Comparison of ENCODE assay signal across 8 cellular contexts in the genomic region with DNA sequence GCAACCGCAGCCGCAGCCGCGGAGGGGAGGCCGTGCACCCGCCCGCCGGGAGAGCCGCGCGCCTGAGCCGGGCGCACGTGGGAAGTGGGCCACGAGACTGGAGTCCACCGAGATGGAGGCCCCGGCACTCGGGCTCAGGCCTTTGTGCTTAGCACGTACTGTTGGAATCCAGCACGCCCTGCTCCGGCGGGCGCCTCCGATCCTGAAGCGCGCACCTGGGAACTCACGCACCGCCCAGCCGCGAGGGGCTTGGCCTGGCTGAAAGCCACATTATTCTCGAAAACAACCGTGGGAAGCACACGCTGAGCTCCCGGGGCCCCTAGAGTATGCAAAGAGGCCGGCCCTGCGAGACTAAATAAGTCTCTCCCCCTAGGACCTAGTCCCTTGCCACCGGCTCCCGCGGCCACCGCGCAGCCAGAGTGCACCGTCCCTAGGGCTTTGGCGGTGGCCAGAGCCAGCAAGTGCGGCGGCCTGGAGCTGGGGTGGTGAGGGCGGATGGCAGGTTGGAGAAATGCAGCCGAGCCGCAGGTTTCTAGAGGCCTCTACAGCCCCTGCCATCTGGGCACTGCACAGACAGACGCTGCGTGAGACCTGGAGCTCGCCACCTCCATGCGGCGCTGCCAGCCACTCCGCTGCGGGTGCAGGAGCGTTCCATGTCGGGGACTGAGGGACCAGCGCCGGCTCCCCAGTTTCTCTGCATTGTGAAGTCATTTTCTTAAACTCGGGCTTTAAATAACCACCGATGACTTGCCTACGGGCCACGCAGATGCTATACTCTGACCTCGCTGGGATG. TPM values are rescaled to one million over a fixed set of nuclear protein-coding genes. Genes with fewer than 3 reads are reported as not detected.
DNase-seq lines count a peak whose midpoint lies in the region; ATAC-seq, FAIRE-seq and TF ChIP-seq lines count a peak whose summit lies in the region.

No MANE protein-coding gene starts in this region.

- CTCF ChIA-PET in A673 (lab: Charles Lee) (interaction anchor here (0.5 to 1.8 kb wide), 6 partner anchors 43 to 1362 kb away, joined by 3 to 8 read pairs (median 4); no protein-coding TSS in a partner anchor), GM12878 (lab: Yijun Ruan, JAX) (interaction anchor here (0.7 to 4.3 kb wide), 59 partner anchors 8 to 1077 kb away, joined by 3 to 96 read pairs (median 5); no protein-coding TSS in a partner anchor)

- H3K9me3 ChIP-seq in A673 (ENCODE audit: low read depth, low read length, poor library complexity, severe bottlenecking) (no peaks in the 10 kb centered on the region), GM12878 (replicated peaks; ENCODE audit: control insufficient read depth, insufficient read depth, low read length) (peaks cover 3% of the 10 kb centered on the region), iPS-18c (ENCODE audit: control insufficient read depth, insufficient read depth, low read length) (peaks cover 6% of the 10 kb centered on the region), skeletal muscle satellite cell (replicated peaks; ENCODE audit: low read length) (no peaks in the 10 kb centered on the region)

- TF ChIP-seq CTCF in A673 (conservative IDR thresholded peaks at IDR 0.05; ENCODE audit: low read depth, low read length) (no peak), GM12878 (IDR thresholded peaks at IDR 0.05 in 2 of 3, conservative IDR thresholded peaks at IDR 0.05 in 1 of 3; ENCODE audit: control insufficient read depth in 2 of 3, extremely low read depth in 1 of 3, insufficient read depth in 1 of 3, low read depth in 3 of 3, low read length in 3 of 3) (no peak)

- BruUV-seq in A673 (replicated peaks; lab: Mats Ljungman, UMichigan) (no TSS peak), GM12878 (replicated peaks; lab: Mats Ljungman, UMichigan) (no TSS peak)

- in situ Hi-C loops in GM12878 (cut with MboI) = loop anchor here (5.0 to 10.0 kb wide), 4 partner anchors 154 to 1072 kb away; no protein-coding TSS in a partner anchor

- no peaks in the 10 kb centered on the region for H3K79me2 ChIP-seq in GM12878 (ENCODE audit: control insufficient read depth, insufficient read depth, low read length)

- peak overlapping the region; percentile 37 for H3K4me3 ChIP-seq in A673 (ENCODE audit: low read depth, low read length, poor library complexity, severe bottlenecking)
- peak overlapping the region; percentile 46; the same call in 1 of the 2 replicates for H3K4me3 ChIP-seq in GM12878
- H3K4me3 ChIP-seq in iPS-18c (ENCODE audit: insufficient read depth, low read depth, low read length) = peak overlapping the region; percentile 71
- peak overlapping the region; percentile 58 for H3K4me3 ChIP-seq in skeletal muscle satellite cell (ENCODE audit: low read length)

- TF ChIP-seq POLR2A in GM12878 (IDR thresholded peaks at IDR 0.05; ENCODE audit: low read depth, low read length) = peak; percentile 65

- peak overlapping the region; percentile 99 for H3K4me2 ChIP-seq in GM12878 (ENCODE audit: control insufficient read depth, insufficient read depth)
- peak overlapping the region; percentile 80 for H3K4me2 ChIP-seq in skeletal muscle satellite cell (ENCODE audit: low read length)

- H3K4me1 ChIP-seq in A673 (ENCODE audit: insufficient read depth, low read length, poor library complexity, severe bottlenecking) (peaks cover 6% of the 10 kb centered on the region), GM12878 (ENCODE audit: control insufficient read depth, insufficient read depth, low read length) (peaks cover 43% of the 10 kb centered on the region), skeletal muscle satellite cell (ENCODE audit: control insufficient read depth, insufficient read depth, low read length) (peaks cover 12% of the 10 kb centered on the region)

- FAIRE-seq in GM12878 (lab: Jason Lieb, UNC) = no peak

- TF ChIP-seq EP300 in GM12878 (IDR thresholded peaks at IDR 0.05; ENCODE audit: borderline replicate concordance in 1 of 2, control insufficient read depth in 1 of 2, low read depth in 2 of 2, low read length in 2 of 2) = no peak; a peak in 1 of 4 replicates

- intact Hi-C loops in A673 (cut with micrococcal nuclease; ENCODE audit: unreplicated experiment) = loop anchor here (1.0 to 10.0 kb wide), 4 partner anchors 489 to 1402 kb away; no protein-coding TSS in a partner anchor
- intact Hi-C loops in GM12878 (cut with micrococcal nuclease; ENCODE audit: unreplicated experiment) = loop anchor here (1.0 to 5.0 kb wide), 12 partner anchors 40 to 1124 kb away; no protein-coding TSS in a partner anchor

- SMC1A ChIA-PET in GM12878 (lab: Charles Lee; ENCODE audit: uncharacterized antibody, unreplicated experiment) = interaction anchor here (0.5 to 4.1 kb wide), 55 partner anchors 7 to 1075 kb away, joined by 3 to 56 read pairs (median 4); partner anchors contain the start of genes F13A1 and LY86

- no peak overlapping the region for H3K27ac ChIP-seq in A673 (ENCODE audit: low read depth, low read length, poor library complexity, severe bottlenecking)
- H3K27ac ChIP-seq in GM12878 (ENCODE audit: control insufficient read depth, insufficient read depth) = peak overlapping the region; percentile 80

- H3K27me3 ChIP-seq in A673 (replicated peaks; ENCODE audit: insufficient read depth, low read depth, low read length, poor library complexity) (no peaks in the 10 kb centered on the region), GM12878 (replicated peaks in 1 of 2; ENCODE audit: control insufficient read depth in 2 of 2, insufficient read depth in 2 of 2, low read length in 1 of 2) (no peaks in the 10 kb centered on the region), skeletal muscle satellite cell (ENCODE audit: control insufficient read depth, insufficient read depth, low read length) (peaks cover 18% of the 10 kb centered on the region)

- POLR2A ChIA-PET in A673 (lab: Charles Lee; ENCODE audit: low non-redundant PET) = interaction anchor here (0.5 kb wide), 1 partner anchor 403 kb away, joined by 3 read pairs; no protein-coding TSS in a partner anchor
- POLR2A ChIA-PET in GM12878 (lab: Charles Lee) = interaction anchor here (0.7 to 2.2 kb wide), 10 partner anchors 11 to 1075 kb away, joined by 3 to 13 read pairs (median 3); partner anchors contain the start of gene LY86

- WGBS in GM12878 (ENCODE audit: insufficient coverage, insufficient replicate concordance, low lambda C conversion rate, missing lambda C conversion rate) = under 1% methylated on average over 61 of the region's 64 CpGs

- peak overlapping the region; percentile 74 for H3K9ac ChIP-seq in GM12878 (ENCODE audit: control insufficient read depth, insufficient read depth, low read length)
- no peak overlapping the region for H3K9ac ChIP-seq in skeletal muscle satellite cell (ENCODE audit: low read depth, low read length)

- H2AFZ ChIP-seq in GM12878 (ENCODE audit: control insufficient read depth, low read depth, low read length) = peak overlapping the region; percentile 85

- no peak for DNase-seq in A673 (ENCODE audit: low spot score)
- peak; percentile 23 for DNase-seq in OCI-M1 (lab: John Stamatoyannopoulos, UW)
- DNase-seq in GM12878 (ENCODE audit: low read depth, low spot score) = no peak
- no peak for DNase-seq in stimulated activated naive CD4-positive, alpha-beta T cell treated with Interleukin-2 at 50 U/mL for 16 hours (lab: John Stamatoyannopoulos, UW)

- peak; percentile 39 for ATAC-seq in GM18867 (IDR thresholded peaks at IDR 0.05; ENCODE audit: unreplicated experiment)
- ATAC-seq in HG03064 (IDR thresholded peaks at IDR 0.05; ENCODE audit: low read depth, unreplicated experiment) = peak; percentile 55
- ATAC-seq in GM12878 = peak; percentile 73

- no peaks in the 10 kb centered on the region for H4K20me1 ChIP-seq in GM12878 (ENCODE audit: control insufficient read depth, insufficient read depth)

- H3K36me3 ChIP-seq in A673 (ENCODE audit: insufficient read depth, low read length, poor library complexity, severe bottlenecking) = no peaks in the 10 kb centered on the region
- no peaks in the 10 kb centered on the region for H3K36me3 ChIP-seq in GM12878 (ENCODE audit: control insufficient read depth in 2 of 2, insufficient read depth in 2 of 2, low read length in 1 of 2)
- H3K36me3 ChIP-seq in skeletal muscle satellite cell (ENCODE audit: insufficient read depth, low read length) = no peaks in the 10 kb centered on the region

- TF ChIP-seq RAD21 in GM12878 (IDR thresholded peaks at IDR 0.05; ENCODE audit: insufficient read depth, low read depth, low read length) = no peak

- RAD21 ChIA-PET in GM12878 (lab: Charles Lee; ENCODE audit: unreplicated experiment) = interaction anchor here (0.6 to 3.4 kb wide), 43 partner anchors 11 to 1403 kb away, joined by 3 to 54 read pairs (median 5); partner anchors contain the start of gene F13A1

TF ChIP-seq in GM12878, 131 proteins besides CTCF, POLR2A, EP300 and RAD21 (continues in another document):
- TF ChIP-seq ASH2L (IDR thresholded peaks at IDR 0.05; ENCODE audit: borderline replicate concordance, low read depth) = no peak
- TF ChIP-seq BHLHE40 (IDR thresholded peaks at IDR 0.05; ENCODE audit: borderline replicate concordance in 1 of 2, low read depth in 2 of 2, low read length in 1 of 2) = peak; percentile 77 to 93; a peak in 3 of 4 replicates
- peak; percentile 78 for TF ChIP-seq EED (IDR thresholded peaks at IDR 0.05; ENCODE audit: low read depth)
- TF ChIP-seq FOS (IDR thresholded peaks at IDR 0.05; ENCODE audit: borderline replicate concordance, extremely low read depth, insufficient read length) = no peak
- no peak for TF ChIP-seq MYB (IDR thresholded peaks at IDR 0.05; ENCODE audit: borderline replicate concordance, low read depth, low read length)
- TF ChIP-seq ZNF384 (IDR thresholded peaks at IDR 0.05; ENCODE audit: borderline replicate concordance, low read depth, low read length) = no peak
- TF ChIP-seq TAF1 (IDR thresholded peaks at IDR 0.05; ENCODE audit: borderline replicate concordance, low read depth, low read length) = no peak

RNA-seq across cellular contexts. Expression of gene LY86, which starts 42.0 kb away (rescaled TPM):
- not detected in 2 replicates for total RNA-seq in A673 (2021)
- 79.0 and 83.4 TPM in 2 replicates for total RNA-seq in GM12878 (2013; cell fraction: nucleolus; rRNA removed)
- 103 and 132 TPM in 2 replicates for total RNA-seq in GM12878 (2014; rRNA removed)
- 111 and 122 TPM in 2 replicates for total RNA-seq in GM12878 (2014; rRNA removed; fragmentation: Illumina TruSeq; extraction: Trizol)
- total RNA-seq in GM12878 (2021) = 68.2 and 77.3 TPM in 2 replicates
- 90.7 TPM for polyA plus RNA-seq in GM12878 (2011; ENCODE audit: low read depth)
- 118 and 145 TPM in 2 replicates for polyA plus RNA-seq in GM12878 (2011; rRNA removed)
- polyA plus RNA-seq in GM12878 (2011; cell fraction: cytosol; rRNA removed) = 92.0 and 93.2 TPM in 2 replicates
- polyA plus RNA-seq in GM12878 (2011; cell fraction: nucleus; rRNA removed) = 28.5 and 54.0 TPM in 2 replicates
- polyA plus RNA-seq in GM12878 (2012) = 80.3 and 84.9 TPM in 2 replicates
- polyA plus RNA-seq in GM12878 (2014; fragmentation: Illumina TruSeq; extraction: Trizol) = 136 and 138 TPM in 2 replicates
- 100 to 1,000 TPM; 306 to 457 TPM for polyA plus RNA-seq in GM12878 (2014; fragmentation: Nextera tagmentation; extraction: Ambion mirVana)
- 83.2 and 119 TPM in 2 replicates for polyA plus RNA-seq in GM12878 (2014; rRNA removed)
- polyA plus RNA-seq in GM12878 (2016; fragmentation: Nextera tagmentation; extraction: Ambion mirVana) = 100 to 1,000 TPM; 180 to 186 TPM
- polyA minus RNA-seq in GM12878 (2011; rRNA and poly(A)+ RNA removed) = 50.8 and 71.5 TPM in 2 replicates
- polyA minus RNA-seq in GM12878 (2011; cell fraction: cytosol; rRNA and poly(A)+ RNA removed) = 31.0 and 32.2 TPM in 2 replicates
- 14.5 and 15.8 TPM in 2 replicates for polyA minus RNA-seq in GM12878 (2011; cell fraction: nucleus; rRNA and poly(A)+ RNA removed)
- not detected in 2 replicates for total RNA-seq in skeletal muscle satellite cell (2012; rRNA removed)

Comparison
In these comparisons a context has a peak if more than half of its experiments do, and no peak if none do; other contexts are left out.
1. RNA of gene LY86, which starts 42.0 kb away (total RNA-seq): 68.2 to 132 TPM in GM12878; not detected in A673; every median in the first group is over 10 times any median in the second.
2. Peak in every context shown above with its lines, with median percentiles within 50 percentile points of each other: H3K4me3 ChIP-seq and ATAC-seq.